Comparison of ENCODE assay signal across 8 cellular contexts in genomic region chr1:235011599-235012435, GRCh38.
DNase-seq lines count a peak whose midpoint lies in the region; ATAC-seq and TF ChIP-seq lines count a peak whose summit lies in the region.

No MANE protein-coding gene starts in this region.

- H3K4me2 ChIP-seq in hepatocyte, result no peak overlapping the region

- peak; percentile 78 for ATAC-seq in HG03439 (IDR thresholded peaks at IDR 0.05; ENCODE audit: unreplicated experiment)

- H3K4me3 ChIP-seq in hepatocyte, result no peak overlapping the region

- no peaks in the 10 kb centered on the region for H3K36me3 ChIP-seq in hepatocyte (replicated peaks; ENCODE audit: insufficient read depth, low read depth)

- DNase-seq in AML-193 (lab: John Stamatoyannopoulos, UW) (peak; percentile 92 to 96), GM19240 (ENCODE audit: insufficient read length, low spot score) (peak; percentile 51), SW 1271 (lab: John Stamatoyannopoulos, UW) (peak; percentile 64 to 74), hepatocyte (ENCODE audit: low spot score) (peak; percentile 69), NCI-H1436 treated with DMSO at 0.1 percent for 48 hours (lab: John Stamatoyannopoulos, UW) (no peak)
- peak; percentile 89 for DNase-seq in activated naive CD8-positive, alpha-beta T cell treated with anti-CD3 and anti-CD28 coated beads, Interleukin-2, amount 50 U/mL, for 16 hours (ENCODE audit: low read depth, low spot score)
- DNase-seq in stimulated activated CD4-positive, alpha-beta T cell treated with anti-CD3 and anti-CD28 coated beads, Interleukin-2, amount 100 ng/mL, for 24 hours, result peak; percentile 92 to 94

- peak overlapping the region; percentile 61 for H3K27ac ChIP-seq in hepatocyte

- H3K9me3 ChIP-seq in hepatocyte (ENCODE audit: low read depth), result no peaks in the 10 kb centered on the region

- 84% methylated on average over 22 of the region's 22 CpGs for WGBS in hepatocyte (ENCODE audit: low lambda C conversion rate, missing lambda C conversion rate)

- H3K27me3 ChIP-seq in hepatocyte, result no peaks in the 10 kb centered on the region

- H2AFZ ChIP-seq in hepatocyte, result no peak overlapping the region

- H3K79me2 ChIP-seq in hepatocyte, result no peaks in the 10 kb centered on the region

- H3K4me1 ChIP-seq in hepatocyte (ENCODE audit: insufficient read depth), result no peaks in the 10 kb centered on the region

- TF ChIP-seq CTCF in hepatocyte (IDR thresholded peaks at IDR 0.05; ENCODE audit: poor library complexity), result no peak

- H4K20me1 ChIP-seq in hepatocyte (ENCODE audit: insufficient read depth, poor library complexity, severe bottlenecking), result no peaks in the 10 kb centered on the region

- H3K9me2 ChIP-seq in hepatocyte (replicated peaks; ENCODE audit: insufficient read depth), result no peaks in the 10 kb centered on the region
